In genomic region chr16:84183911-84184310, GRCh38 we compare ENCODE assay signal across 1 cellular context.
TF ChIP-seq lines count a peak whose summit lies in the region.

No MANE protein-coding gene starts in this region.

TF ChIP-seq in H1, 55 proteins besides CTCF, POLR2A, EP300 and RAD21:
- TF ChIP-seq USF2 (IDR thresholded peaks at IDR 0.05; ENCODE audit: low read length): no peak
TF ChIP-seq in H1: peak in this region for 0.
